Comparison of ENCODE assay signal across 16 cellular contexts in genomic region chr2:240441993-240442411, GRCh38.
"Had no signal": no experiment of that assay in that cellular context is flagged by ENCODE, and none has a peak within 500 bp of the region (broad histone marks: within the 10 kb centered on the region; RNA-seq: fewer than 3 reads in every experiment).

No MANE protein-coding gene starts in this region.

- H3K4me3 Mint-ChIP-seq: activated T-cell treated with anti-CD3 and anti-CD28 coated beads, Interleukin-2, amount 50 U/mL, for 24 hours; brain; dendritic cell treated with granulocyte-macrophage colony-stimulating factor and Interleukin-4, amounts not matched to agents 40 ng/mL and 50 ng/mL, for 4 days; effector memory CD8-positive, alpha-beta T cell had no signal

- DNase-seq: activated CD4-positive, alpha-beta T cell treated with anti-CD3 and anti-CD28 coated beads, Interleukin-2, amount 50 U/mL, for 1 hour; activated CD4-positive, CD25-positive, alpha-beta regulatory T cell; activated effector memory CD4-positive, alpha-beta T cell treated with Interleukin-2 at 50 U/mL for 16 hours; activated T-cell treated with anti-CD3 and anti-CD28 coated beads, Interleukin-2, amount 50 U/mL, for 24 hours; amniotic stem cell; cerebellar nuclear complex; effector memory CD8-positive, alpha-beta T cell; left ventricle myocardium inferior; SHP77 treated with DMSO at 0.1 percent for 48 hours; small intestine; T-helper 2 cell; transverse colon had no signal

- H3K27ac Mint-ChIP-seq: activated T-cell treated with anti-CD3 and anti-CD28 coated beads, Interleukin-2, amount 50 U/mL, for 24 hours; dendritic cell treated with granulocyte-macrophage colony-stimulating factor and Interleukin-4, amounts not matched to agents 40 ng/mL and 50 ng/mL, for 4 days; effector memory CD8-positive, alpha-beta T cell had no signal

- H3K27ac ChIP-seq: left ventricle myocardium inferior, neutrophil, transverse colon had no signal

- H3K9me3 ChIP-seq: left ventricle myocardium inferior, neutrophil, transverse colon had no signal

- H3K9me3 Mint-ChIP-seq: activated naive CD4-positive, alpha-beta T cell treated with anti-CD3 and anti-CD28 coated beads, Interleukin-2, amount 50 U/mL, for 72 hours; activated T-cell treated with anti-CD3 and anti-CD28 coated beads, Interleukin-2, amount 50 U/mL, for 24 hours; brain; dendritic cell treated with granulocyte-macrophage colony-stimulating factor and Interleukin-4, amounts not matched to agents 40 ng/mL and 50 ng/mL, for 4 days; effector memory CD8-positive, alpha-beta T cell had no signal

- H3K36me3 Mint-ChIP-seq: activated naive CD4-positive, alpha-beta T cell treated with anti-CD3 and anti-CD28 coated beads, Interleukin-2, amount 50 U/mL, for 72 hours had no signal

- H3K36me3 ChIP-seq: left ventricle myocardium inferior, neutrophil, transverse colon had no signal

- ATAC-seq: activated naive CD4-positive, alpha-beta T cell treated with anti-CD3 and anti-CD28 coated beads, Interleukin-2, amount 50 U/mL, for 72 hours; effector memory CD8-positive, alpha-beta T cell had no signal

- H3K4me3 ChIP-seq: left ventricle myocardium inferior, transverse colon had no signal
